ENCODE assay signal across 8 cellular contexts in the genomic region with DNA sequence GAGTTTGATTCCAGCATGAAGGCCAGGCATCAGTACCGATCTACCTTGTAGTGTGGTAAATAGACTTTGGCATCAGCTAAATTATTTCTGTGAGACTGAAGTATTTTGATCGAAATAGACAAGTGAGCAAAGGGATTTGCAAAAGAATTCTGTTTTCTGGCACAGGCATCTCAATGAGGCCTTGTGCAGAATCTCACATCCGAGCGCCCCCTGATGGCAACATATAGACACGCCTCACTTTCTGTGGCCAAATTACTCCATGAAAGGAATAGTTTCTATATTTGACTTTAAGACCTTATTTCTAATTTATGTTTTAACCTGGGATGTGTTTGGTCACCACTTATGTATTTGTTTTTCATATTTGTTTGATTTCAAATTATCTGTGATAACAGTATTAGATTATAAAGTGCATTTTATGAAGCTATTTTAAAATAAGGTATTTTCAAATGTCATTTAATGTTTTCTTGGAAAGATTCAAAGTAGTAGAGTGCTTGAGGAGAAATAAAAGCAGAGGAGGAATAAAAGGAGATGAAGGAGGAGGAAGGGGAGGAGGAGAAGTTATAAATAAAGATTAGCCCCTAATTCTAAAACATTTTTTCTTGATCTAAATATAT.
DNase-seq lines count a peak whose midpoint lies in the region; ATAC-seq, FAIRE-seq and TF ChIP-seq lines count a peak whose summit lies in the region.

No MANE protein-coding gene starts in this region.

- TF ChIP-seq CTCF in D721Med (IDR thresholded peaks at IDR 0.05; ENCODE audit: insufficient read depth, missing control alignments) (peak; percentile 77), fibroblast of the aortic adventitia (IDR thresholded peaks at IDR 0.05; ENCODE audit: insufficient read depth, low read length) (peak; percentile 50)

- no peak overlapping the region for H3K4me3 ChIP-seq in fibroblast of the aortic adventitia (ENCODE audit: low read depth, low read length)
- no peak overlapping the region for H3K4me3 ChIP-seq in skeletal muscle cell (ENCODE audit: low read depth, low read length)

- DNase-seq in D721Med (ENCODE audit: insufficient read length, low spot score) = no peak
- DNase-seq in H4 (ENCODE audit: low spot score) = peak; percentile 23
- peak; percentile 49 for DNase-seq in RKO (ENCODE audit: low spot score)
- DNase-seq in fibroblast of the aortic adventitia (ENCODE audit: low read depth) = peak; percentile 37
- peak; percentile 1 for DNase-seq in skeletal muscle cell (ENCODE audit: low read depth)
- DNase-seq in DMS114 treated with DMSO at 0.1 percent for 48 hours (lab: John Stamatoyannopoulos, UW; ENCODE audit: unreplicated experiment) = no peak

- FAIRE-seq in D721Med (lab: Jason Lieb, UNC) = peak; percentile 88

- ATAC-seq in GM19328 (IDR thresholded peaks at IDR 0.05; ENCODE audit: unreplicated experiment) = no peak
- no peak for ATAC-seq in GM18517 (IDR thresholded peaks at IDR 0.05; ENCODE audit: unreplicated experiment)

Comparison
In these comparisons a context has a peak if more than half of its experiments do, and no peak if none do; other contexts are left out.
1. DNase-seq: peak in H4 (single experiment), RKO (single experiment), fibroblast of the aortic adventitia (single experiment) and skeletal muscle cell (single experiment); none in D721Med (single experiment) and DMS114 treated with DMSO at 0.1 percent for 48 hours (single experiment).